Comparison of ENCODE assay signal across 18 cellular contexts in genomic region chr15:26197719-26198118, GRCh38.
DNase-seq lines count a peak whose midpoint lies in the region; ATAC-seq and TF ChIP-seq lines count a peak whose summit lies in the region.
"Had no signal": no experiment of that assay in that cellular context is flagged by ENCODE, and none has a peak within 500 bp of the region (broad histone marks: within the 10 kb centered on the region; RNA-seq: fewer than 3 reads in every experiment).

No MANE protein-coding gene starts in this region.

- H3K4me3 Mint-ChIP-seq in GM23338 (no peak overlapping the region), neural crest cell (no peak overlapping the region)
- no peak overlapping the region for H3K4me3 Mint-ChIP-seq in activated naive CD4-positive, alpha-beta T cell treated with anti-CD3 and anti-CD28 coated beads, Interleukin-2, amount 10 ng/mL, durations not matched to agents 7 days and 5 days
- H3K4me3 Mint-ChIP-seq: B cell, CD14-positive monocyte had no signal

- DNase-seq in GM23338 (ENCODE audit: low spot score), result no peak
- peak; percentile 52 for DNase-seq in WERI-Rb-1
- no peak for DNase-seq in neural crest cell (ENCODE audit: low read depth, low spot score)
- DNase-seq in substantia nigra (lab: John Stamatoyannopoulos, UW), result peak in 10 of 49 donors; percentile 5 to 28 (median 14)
- no peak for DNase-seq in MM.1S
- no peak for DNase-seq in activated naive CD4-positive, alpha-beta T cell treated with Interleukin-2 at 50 U/mL for 16 hours
- no peak for DNase-seq in activated naive CD4-positive, alpha-beta T cell treated with anti-CD3 and anti-CD28 coated beads, Interleukin-2, amount 10 ng/mL, durations not matched to agents 7 days and 5 days
- DNase-seq: DMS79, KBM-7, NCI-H1092, NCI-H1436, NCI-H187 treated with DMSO at 0.1 percent for 48 hours, NCI-H774 had no signal

- H3K27ac ChIP-seq in GM23338 (ENCODE audit: low read depth) (no peak overlapping the region), WERI-Rb-1 (peak overlapping the region; percentile 26), substantia nigra (ENCODE audit: low read depth, low read length, poor library complexity, severe bottlenecking) (peak overlapping the region; percentile 47), MM.1S (ENCODE audit: low read length) (no peak overlapping the region)
- H3K27ac ChIP-seq: SJSA1 had no signal

- H3K27me3 Mint-ChIP-seq in GM23338 (ENCODE audit: insufficient read depth, low read depth, poor library complexity) (peaks cover 6% of the 10 kb centered on the region), neural crest cell (ENCODE audit: low read depth) (no peaks in the 10 kb centered on the region)
- H3K27me3 Mint-ChIP-seq in activated naive CD4-positive, alpha-beta T cell treated with anti-CD3 and anti-CD28 coated beads, Interleukin-2, amount 10 ng/mL, durations not matched to agents 7 days and 5 days, result no peaks in the 10 kb centered on the region
- H3K27me3 Mint-ChIP-seq: B cell had no signal

- H3K9me2 ChIP-seq in GM23338 (ENCODE audit: insufficient read depth) (0 out of 2 replicates have a peak, but pooled peaks cover 9% of the 10 kb centered on the region), MM.1S (replicated peaks; ENCODE audit: insufficient read depth, low read length) (no peaks in the 10 kb centered on the region)

- no peaks in the 10 kb centered on the region for H3K79me2 ChIP-seq in GM23338 (replicated peaks; ENCODE audit: insufficient read depth)
- no peaks in the 10 kb centered on the region for H3K79me2 ChIP-seq in MM.1S (ENCODE audit: low read length)

- no peak for ATAC-seq in GM23338
- ATAC-seq: HCT116, Right ventricle myocardium inferior had no signal

- TF ChIP-seq CTCF in GM23338 (conservative IDR thresholded peaks at IDR 0.05; ENCODE audit: low read depth in 2 of 2), result no peak
- TF ChIP-seq CTCF in WERI-Rb-1 (IDR thresholded peaks at IDR 0.05; ENCODE audit: low read depth, low read length), result no peak
- TF ChIP-seq CTCF in neural crest cell (conservative IDR thresholded peaks at IDR 0.05), result no peak
- TF ChIP-seq CTCF in MM.1S (IDR thresholded peaks at IDR 0.05; ENCODE audit: low read length), result no peak

- no peaks in the 10 kb centered on the region for H3K27me3 ChIP-seq in GM23338 (ENCODE audit: insufficient read depth)
- H3K27me3 ChIP-seq in WERI-Rb-1 (ENCODE audit: insufficient read depth, low read depth, severe bottlenecking), result no peaks in the 10 kb centered on the region
- no peaks in the 10 kb centered on the region for H3K27me3 ChIP-seq in MM.1S (replicated peaks; ENCODE audit: insufficient read depth, low read length)
- H3K27me3 ChIP-seq: SJSA1 had no signal

- H3K36me3 Mint-ChIP-seq in GM23338 (ENCODE audit: low read depth) (no peaks in the 10 kb centered on the region), neural crest cell (ENCODE audit: low read depth) (no peaks in the 10 kb centered on the region)
- H3K36me3 Mint-ChIP-seq in activated naive CD4-positive, alpha-beta T cell treated with anti-CD3 and anti-CD28 coated beads, Interleukin-2, amount 10 ng/mL, durations not matched to agents 7 days and 5 days, result no peaks in the 10 kb centered on the region
- H3K36me3 Mint-ChIP-seq: CD14-positive monocyte had no signal

- no peak overlapping the region for H3K4me3 ChIP-seq in GM23338
- H3K4me3 ChIP-seq in WERI-Rb-1 (ENCODE audit: low read depth, low read length), result no peak overlapping the region
- H3K4me3 ChIP-seq in MM.1S (ENCODE audit: low read length), result no peak overlapping the region
- H3K4me3 ChIP-seq: SJSA1 had no signal

- H2AFZ ChIP-seq in GM23338 (peak overlapping the region; percentile 61; the same call in 1 of the 2 replicates), MM.1S (ENCODE audit: low read length) (no peak overlapping the region)

- H3K9ac ChIP-seq in MM.1S (ENCODE audit: low read length), result no peak overlapping the region

- H3K4me2 ChIP-seq in GM23338 (no peak overlapping the region), MM.1S (ENCODE audit: low read depth, low read length) (no peak overlapping the region)

- H3K9me3 ChIP-seq in WERI-Rb-1 (ENCODE audit: severe bottlenecking) (no peaks in the 10 kb centered on the region), MM.1S (replicated peaks; ENCODE audit: insufficient read depth, low read length) (no peaks in the 10 kb centered on the region)
- H3K9me3 ChIP-seq: SJSA1 had no signal

- H3K27ac Mint-ChIP-seq in GM23338 (no peak overlapping the region), neural crest cell (ENCODE audit: unreplicated experiment) (peak overlapping the region; percentile 57)
- H3K27ac Mint-ChIP-seq in activated naive CD4-positive, alpha-beta T cell treated with anti-CD3 and anti-CD28 coated beads, Interleukin-2, amount 10 ng/mL, durations not matched to agents 7 days and 5 days, result no peak overlapping the region
- H3K27ac Mint-ChIP-seq: B cell, CD14-positive monocyte had no signal

- H3K36me3 ChIP-seq in GM23338 (ENCODE audit: insufficient read depth) (no peaks in the 10 kb centered on the region), WERI-Rb-1 (no peaks in the 10 kb centered on the region), MM.1S (replicated peaks; ENCODE audit: insufficient read depth, low read length) (no peaks in the 10 kb centered on the region)
- H3K36me3 ChIP-seq: SJSA1 had no signal

- H3F3A ChIP-seq in GM23338 (replicated peaks; ENCODE audit: low read depth), result peaks cover 3% of the 10 kb centered on the region; the same call in 1 of the 2 replicates
- no peaks in the 10 kb centered on the region for H3F3A ChIP-seq in MM.1S (ENCODE audit: insufficient read depth, low read length)

- H4K20me1 ChIP-seq in GM23338 (replicated peaks; ENCODE audit: insufficient read depth), result no peaks in the 10 kb centered on the region
- H4K20me1 ChIP-seq in MM.1S (ENCODE audit: insufficient read depth, low read length), result no peaks in the 10 kb centered on the region

- H3K4me1 Mint-ChIP-seq in GM23338, result peaks cover 29% of the 10 kb centered on the region
- peaks cover 10% of the 10 kb centered on the region for H3K4me1 Mint-ChIP-seq in neural crest cell
- no peaks in the 10 kb centered on the region for H3K4me1 Mint-ChIP-seq in activated naive CD4-positive, alpha-beta T cell treated with anti-CD3 and anti-CD28 coated beads, Interleukin-2, amount 10 ng/mL, durations not matched to agents 7 days and 5 days
- H3K4me1 Mint-ChIP-seq: B cell, CD14-positive monocyte had no signal

- CTCF ChIA-PET in activated naive CD4-positive, alpha-beta T cell treated with anti-CD3 and anti-CD28 coated beads, Interleukin-2, amount 10 ng/mL, durations not matched to agents 7 days and 5 days (lab: Charles Lee), result no interaction called here

- H3K9me3 Mint-ChIP-seq in GM23338 (no peaks in the 10 kb centered on the region; the same call in 2 of the 3 replicates), neural crest cell (no peaks in the 10 kb centered on the region)
- H3K9me3 Mint-ChIP-seq in activated naive CD4-positive, alpha-beta T cell treated with anti-CD3 and anti-CD28 coated beads, Interleukin-2, amount 10 ng/mL, durations not matched to agents 7 days and 5 days, result no peaks in the 10 kb centered on the region

- H3K4me1 ChIP-seq in GM23338 (ENCODE audit: insufficient read depth), result peaks cover 28% of the 10 kb centered on the region
- H3K4me1 ChIP-seq in MM.1S (ENCODE audit: low read length), result no peaks in the 10 kb centered on the region
- H3K4me1 ChIP-seq: SJSA1 had no signal

TF ChIP-seq in GM23338, 12 proteins besides CTCF, POLR2A, EP300 and RAD21:
- TF ChIP-seq POLR2AphosphoS5 (IDR thresholded peaks at IDR 0.05; ENCODE audit: low read depth) (no peak), JUNB (IDR thresholded peaks at IDR 0.05; ENCODE audit: unreplicated experiment) (no peak), STAT1 (IDR thresholded peaks at IDR 0.05; ENCODE audit: unreplicated experiment) (no peak), CREB1 (CRISPR knock-in tag; IDR thresholded peaks at IDR 0.05; ENCODE audit: low read depth) (no peak), NANOG (IDR thresholded peaks at IDR 0.05; ENCODE audit: borderline replicate concordance) (no peak), ZNF114 (CRISPR knock-in tag; IDR thresholded peaks at IDR 0.05) (no peak)
- TF ChIP-seq, protein P1, sequence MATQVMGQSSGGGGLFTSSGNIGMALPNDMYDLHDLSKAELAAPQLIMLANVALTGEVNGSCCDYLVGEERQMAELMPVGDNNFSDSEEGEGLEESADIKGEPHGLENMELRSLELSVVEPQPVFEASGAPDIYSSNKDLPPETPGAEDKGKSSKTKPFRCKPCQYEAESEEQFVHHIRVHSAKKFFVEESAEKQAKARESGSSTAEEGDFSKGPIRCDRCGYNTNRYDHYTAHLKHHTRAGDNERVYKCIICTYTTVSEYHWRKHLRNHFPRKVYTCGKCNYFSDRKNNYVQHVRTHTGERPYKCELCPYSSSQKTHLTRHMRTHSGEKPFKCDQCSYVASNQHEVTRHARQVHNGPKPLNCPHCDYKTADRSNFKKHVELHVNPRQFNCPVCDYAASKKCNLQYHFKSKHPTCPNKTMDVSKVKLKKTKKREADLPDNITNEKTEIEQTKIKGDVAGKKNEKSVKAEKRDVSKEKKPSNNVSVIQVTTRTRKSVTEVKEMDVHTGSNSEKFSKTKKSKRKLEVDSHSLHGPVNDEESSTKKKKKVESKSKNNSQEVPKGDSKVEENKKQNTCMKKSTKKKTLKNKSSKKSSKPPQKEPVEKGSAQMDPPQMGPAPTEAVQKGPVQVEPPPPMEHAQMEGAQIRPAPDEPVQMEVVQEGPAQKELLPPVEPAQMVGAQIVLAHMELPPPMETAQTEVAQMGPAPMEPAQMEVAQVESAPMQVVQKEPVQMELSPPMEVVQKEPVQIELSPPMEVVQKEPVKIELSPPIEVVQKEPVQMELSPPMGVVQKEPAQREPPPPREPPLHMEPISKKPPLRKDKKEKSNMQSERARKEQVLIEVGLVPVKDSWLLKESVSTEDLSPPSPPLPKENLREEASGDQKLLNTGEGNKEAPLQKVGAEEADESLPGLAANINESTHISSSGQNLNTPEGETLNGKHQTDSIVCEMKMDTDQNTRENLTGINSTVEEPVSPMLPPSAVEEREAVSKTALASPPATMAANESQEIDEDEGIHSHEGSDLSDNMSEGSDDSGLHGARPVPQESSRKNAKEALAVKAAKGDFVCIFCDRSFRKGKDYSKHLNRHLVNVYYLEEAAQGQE (IDR thresholded peaks at IDR 0.05; ENCODE audit: unreplicated experiment), result no peak

Comparison
In these comparisons a context has a peak if more than half of its experiments do, and no peak if none do; other contexts are left out.
1. H3K27ac ChIP-seq: peak in WERI-Rb-1 (single experiment) and substantia nigra (single experiment); none in GM23338 (single experiment) and MM.1S (single experiment).